In genomic region chr3:12815719-12816118, GRCh38 we compare ENCODE assay signal across 19 cellular contexts. TPM values are rescaled to one million over a fixed set of nuclear protein-coding genes. Genes with fewer than 3 reads are reported as not detected.
A peak's percentile ranks its signal among the peaks of the same experiment; 100 is the strongest.
DNase-seq lines count a peak whose midpoint lies in the region; ATAC-seq and TF ChIP-seq lines count a peak whose summit lies in the region.
"Had no signal": no experiment of that assay in that cellular context is flagged by ENCODE, and none has a peak within 500 bp of the region (broad histone marks: within the 10 kb centered on the region; RNA-seq: fewer than 3 reads in every experiment).

No MANE protein-coding gene starts in this region.

- H3K4me3 Mint-ChIP-seq in stimulated activated effector memory CD8-positive, alpha-beta T cell treated with anti-CD3 and anti-CD28 coated beads, Interleukin-12 subunit alpha, Interleukin-12 subunit beta, amount 100 ng/mL, for 72 hours = no peak overlapping the region
- H3K4me3 Mint-ChIP-seq: CD14-positive monocyte had no signal

- ATAC-seq in psoas muscle (peak in 2 of 4 donors; percentile 18 to 22), foreskin keratinocyte (no peak)
- ATAC-seq in stimulated activated effector memory CD8-positive, alpha-beta T cell treated with anti-CD3 and anti-CD28 coated beads, Interleukin-12 subunit alpha, Interleukin-12 subunit beta, amount 100 ng/mL, for 72 hours = no peak

- DNase-seq in GM06990 (ENCODE audit: extremely low read depth, insufficient read length) = no peak
- DNase-seq in NB4 (ENCODE audit: low read depth) = no peak
- DNase-seq in brain microvascular endothelial cell = no peak
- DNase-seq in psoas muscle = no peak
- no peak for DNase-seq in foreskin keratinocyte
- DNase-seq in HUDEP-2 (lab: John Stamatoyannopoulos, UW; ENCODE audit: unreplicated experiment in 76 of 76) = no peak
- no peak for DNase-seq in NCI-H2107 (lab: John Stamatoyannopoulos, UW)
- DNase-seq in stimulated activated effector memory CD8-positive, alpha-beta T cell treated with anti-CD3 and anti-CD28 coated beads, Interleukin-12 subunit alpha, Interleukin-12 subunit beta, amount 100 ng/mL, for 72 hours (ENCODE audit: low spot score in 2 of 2) = no peak
- DNase-seq: AML-193; COR-L47; DMS153; EL; HCEC 1CT; NCI-H187 treated with DMSO at 0.1 percent for 48 hours; NCI-H446; NK-92 treated with Interleukin-12 subunit alpha and Interleukin-12 subunit beta, amount 100 ng/mL, for 24 hours; SJCRH30 had no signal

- no peaks in the 10 kb centered on the region for H3K4me1 Mint-ChIP-seq in stimulated activated effector memory CD8-positive, alpha-beta T cell treated with anti-CD3 and anti-CD28 coated beads, Interleukin-12 subunit alpha, Interleukin-12 subunit beta, amount 100 ng/mL, for 72 hours

- H3K4me1 ChIP-seq in psoas muscle (peaks cover 20% of the 10 kb centered on the region), foreskin keratinocyte (no peaks in the 10 kb centered on the region)
- H3K4me1 ChIP-seq: SJCRH30 had no signal

- H3K9me3 ChIP-seq in psoas muscle = no peaks in the 10 kb centered on the region
- H3K9me3 ChIP-seq: SJCRH30 had no signal

- TF ChIP-seq CTCF in GM06990 (IDR thresholded peaks at IDR 0.05; ENCODE audit: insufficient read depth, low read length, poor library complexity, severe bottlenecking) = peak; percentile 4
- peak; percentile 12 for TF ChIP-seq CTCF in NB4 (IDR thresholded peaks at IDR 0.05; ENCODE audit: low read depth, low read length)
- TF ChIP-seq CTCF in brain microvascular endothelial cell (IDR thresholded peaks at IDR 0.05; ENCODE audit: low read depth, low read length, missing control alignments) = peak; percentile 9
- TF ChIP-seq CTCF in psoas muscle (IDR thresholded peaks at IDR 0.05) = no peak
- TF ChIP-seq CTCF in foreskin keratinocyte (conservative IDR thresholded peaks at IDR 0.05) = no peak

- in situ Hi-C loops in brain microvascular endothelial cell (cut with HindIII; ENCODE audit: low pct_ligation_motif_present, low sequenced_read_pairs) = no loop called here

- H3K27me3 ChIP-seq in GM06990 (replicated peaks; ENCODE audit: control insufficient read depth, insufficient read depth, low read length) (no peaks in the 10 kb centered on the region), brain microvascular endothelial cell (replicated peaks) (no peaks in the 10 kb centered on the region), psoas muscle (ENCODE audit: insufficient read depth in 3 of 3, low read length in 2 of 3) (no peaks in the 10 kb centered on the region), foreskin keratinocyte (no peaks in the 10 kb centered on the region)
- H3K27me3 ChIP-seq: SJCRH30 had no signal

- intact Hi-C loops in psoas muscle (cut with DNase I) = no loop called here

- no peaks in the 10 kb centered on the region for H3K9me3 Mint-ChIP-seq in stimulated activated effector memory CD8-positive, alpha-beta T cell treated with anti-CD3 and anti-CD28 coated beads, Interleukin-12 subunit alpha, Interleukin-12 subunit beta, amount 100 ng/mL, for 72 hours

- H3K27ac Mint-ChIP-seq in stimulated activated effector memory CD8-positive, alpha-beta T cell treated with anti-CD3 and anti-CD28 coated beads, Interleukin-12 subunit alpha, Interleukin-12 subunit beta, amount 100 ng/mL, for 72 hours = no peak overlapping the region
- H3K27ac Mint-ChIP-seq: CD14-positive monocyte had no signal

- no peaks in the 10 kb centered on the region for H3K36me3 Mint-ChIP-seq in stimulated activated effector memory CD8-positive, alpha-beta T cell treated with anti-CD3 and anti-CD28 coated beads, Interleukin-12 subunit alpha, Interleukin-12 subunit beta, amount 100 ng/mL, for 72 hours
- H3K36me3 Mint-ChIP-seq: CD14-positive monocyte had no signal

- H3K27ac ChIP-seq in brain microvascular endothelial cell (no peak overlapping the region), psoas muscle (peak overlapping the region; percentile 36), foreskin keratinocyte (no peak overlapping the region)
- H3K27ac ChIP-seq: SJCRH30 had no signal

- WGBS in psoas muscle, 3 donors = 52 to 72% (median 61%) methylated on average over 9 of the region's 9 CpGs

- H3K4me3 ChIP-seq in GM06990 (replicated peaks; ENCODE audit: low read depth, low read length) (no peak overlapping the region), NB4 (ENCODE audit: low read depth, low read length) (no peak overlapping the region), brain microvascular endothelial cell (ENCODE audit: low read depth, low read length) (no peak overlapping the region), psoas muscle (no peak overlapping the region)
- H3K4me3 ChIP-seq: SJCRH30 had no signal

- H3K36me3 ChIP-seq in GM06990 (ENCODE audit: control insufficient read depth, insufficient read depth, low read length) (no peaks in the 10 kb centered on the region), brain microvascular endothelial cell (replicated peaks) (no peaks in the 10 kb centered on the region), psoas muscle (ENCODE audit: insufficient read depth in 1 of 2, low read depth in 1 of 2) (peaks cover 0 to 92% of the 10 kb centered on the region in 2 donors)
- H3K36me3 ChIP-seq: SJCRH30 had no signal

- no peak for TF ChIP-seq POLR2A in NB4 (IDR thresholded peaks at IDR 0.05; ENCODE audit: extremely low read depth, insufficient read length)

RNA-seq across cellular contexts. Expression of gene CAND2, which starts 19.2 kb away (rescaled TPM):
- total RNA-seq in psoas muscle (100 to 1,000 TPM; 128 to 220 (median 138) TPM), foreskin keratinocyte (1.5 and 1.9 TPM in 2 replicates)
- polyA plus RNA-seq in psoas muscle (10 to 100 TPM in 2 of 3 donors, 1 to 10 TPM in 1; 3.7 to 65.3 (median 48.8) TPM), foreskin keratinocyte (0.65 and 0.90 TPM in 2 replicates)
- polyA plus RNA-seq: CD14-positive monocyte had no signal

RNA-seq across cellular contexts. Expression of gene RPL32, which starts 25.6 kb away (rescaled TPM):
- 1,000 to 10,000 TPM; 1,418 to 1,919 (median 1,477) TPM for total RNA-seq in psoas muscle
- 1,000 to 10,000 TPM; 2,325 to 2,939 (median 2,347) TPM for polyA plus RNA-seq in psoas muscle
- 2,217 and 2,337 TPM in 2 replicates for total RNA-seq in foreskin keratinocyte
- 3,425 and 3,516 TPM in 2 replicates for polyA plus RNA-seq in foreskin keratinocyte

RNA-seq across cellular contexts. Expression of gene TMEM40, which starts 56.7 kb away (rescaled TPM):
- total RNA-seq in psoas muscle (1 to 10 TPM in 3 of 4 donors, under 1 TPM in 1; 0.59 to 4.4 (median 2.3) TPM), foreskin keratinocyte (250 and 336 TPM in 2 replicates)
- polyA plus RNA-seq in psoas muscle (under 1 TPM; 0.30 to 0.52 (median 0.40) TPM), foreskin keratinocyte (419 and 626 TPM in 2 replicates)
- total RNA-seq: HT1080 had no signal

Comparison
In these comparisons a context has a peak if more than half of its experiments do, and no peak if none do; other contexts are left out.
1. CTCF ChIP-seq: peak in GM06990 (single experiment), NB4 (single experiment) and brain microvascular endothelial cell (single experiment); none in psoas muscle (single experiment) and foreskin keratinocyte (single experiment).
2. RNA of gene CAND2, which starts 19.2 kb away (total RNA-seq): 128 to 220 TPM in psoas muscle; 1.5 to 1.9 TPM in foreskin keratinocyte; every median in the first group is over 10 times any median in the second.
3. RNA of gene TMEM40, which starts 56.7 kb away (total RNA-seq): 250 to 336 TPM in foreskin keratinocyte; 0.59 to 4.4 TPM in psoas muscle; every median in the first group is over 10 times any median in the second.